ENCODE assay signal across 12 cellular contexts in the genomic region with DNA sequence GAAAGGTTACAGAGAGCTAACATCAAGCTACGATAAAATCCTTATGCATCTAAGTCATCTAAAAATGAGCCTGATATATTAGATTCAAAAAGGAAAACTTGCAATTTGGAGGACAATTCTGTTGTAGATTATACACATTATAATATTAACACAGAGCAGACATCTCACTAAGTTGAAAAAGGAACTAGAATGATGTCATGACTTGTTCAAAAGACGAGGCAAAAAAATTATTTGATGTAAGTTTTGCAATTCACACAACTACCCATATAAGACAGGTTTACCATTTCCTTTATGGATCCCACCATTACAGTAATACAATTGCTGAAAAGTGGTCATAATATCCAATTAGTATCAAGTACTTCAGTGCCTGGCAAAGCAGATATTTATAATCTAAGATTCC.
"Had no signal": no experiment of that assay in that cellular context is flagged by ENCODE, and none has a peak within 500 bp of the region (broad histone marks: within the 10 kb centered on the region; RNA-seq: fewer than 3 reads in every experiment).

No MANE protein-coding gene starts in this region.

- H3K4me3 ChIP-seq: pancreas, SJSA1 had no signal

- H3K4me1 ChIP-seq: SJSA1 had no signal

- H3K27ac Mint-ChIP-seq: endodermal cell had no signal

- H3K36me3 ChIP-seq: pancreas, SJSA1 had no signal

- H3K4me3 Mint-ChIP-seq: endodermal cell had no signal

- ATAC-seq: pancreas had no signal

- DNase-seq: activated CD4-positive, alpha-beta T cell treated with anti-CD3 and anti-CD28 coated beads, Interleukin-2, amount 50 U/mL, for 4 hours; activated CD8-positive, alpha-beta memory T cell treated with anti-CD3 and anti-CD28 coated beads, Interleukin-2, amount 50 U/mL, for 4 hours; aorta; endodermal cell; hippocampal formation; kidney glomerular epithelial cell; pancreas; stimulated activated CD4-positive, alpha-beta T cell treated with anti-CD3 and anti-CD28 coated beads, Interleukin-12 subunit alpha, Interleukin-12 subunit beta, amount 100 ng/mL, for 4 hours; stimulated activated CD4-positive, alpha-beta T cell treated with anti-CD3 and anti-CD28 coated beads, Interleukin-2, amount 100 ng/mL, for 48 hours; stimulated activated CD8-positive, alpha-beta memory T cell treated with anti-CD3 and anti-CD28 coated beads, Interleukin-4, amount 100 ng/mL, for 48 hours; SW 1271 had no signal

- H3K9me3 ChIP-seq: pancreas, SJSA1 had no signal

- H3K27ac ChIP-seq: pancreas, SJSA1 had no signal

- H3K9me3 Mint-ChIP-seq: endodermal cell had no signal

- H3K27me3 ChIP-seq: pancreas, SJSA1 had no signal
